18 cellular contexts compared by ENCODE assay signal in genomic region chr2:199923924-199924323, GRCh38. TPM values are rescaled to one million over a fixed set of nuclear protein-coding genes. Genes with fewer than 3 reads are reported as not detected.
DNase-seq lines count a peak whose midpoint lies in the region; ATAC-seq, FAIRE-seq and TF ChIP-seq lines count a peak whose summit lies in the region.
"Had no signal": no experiment of that assay in that cellular context is flagged by ENCODE, and none has a peak within 500 bp of the region (broad histone marks: within the 10 kb centered on the region; RNA-seq: fewer than 3 reads in every experiment).

No MANE protein-coding gene starts in this region.

- H3K4me1 Mint-ChIP-seq in MCF 10A (ENCODE audit: insufficient read depth, unreplicated experiment) = peaks cover 14% of the 10 kb centered on the region

- no peak overlapping the region for H3K4ac ChIP-seq in IMR-90 (ENCODE audit: low read depth, low read length)

- H2BK120ac ChIP-seq in IMR-90 (ENCODE audit: low read depth, low read length) = no peak overlapping the region

- no peak overlapping the region for H2BK15ac ChIP-seq in IMR-90 (ENCODE audit: low read depth, low read length)

- H2BK20ac ChIP-seq in IMR-90 (ENCODE audit: low read depth, low read length) = no peak overlapping the region

- no peak overlapping the region for H3K9ac ChIP-seq in mammary epithelial cell (ENCODE audit: insufficient read depth, low read length)
- no peak overlapping the region for H3K9ac ChIP-seq in IMR-90 (ENCODE audit: low read depth, low read length)
- H3K9ac ChIP-seq in endothelial cell of umbilical vein (replicated peaks; ENCODE audit: extremely low read depth, insufficient read depth, low read length) = no peak overlapping the region

- H3K79me1 ChIP-seq in IMR-90 (ENCODE audit: low read depth in 1 of 2, low read length in 2 of 2) = peaks cover 12 to 40% of the 10 kb centered on the region in 2 experiments; a peak in 3 of 4 replicates

- peaks cover 43% of the 10 kb centered on the region for H3K36me3 Mint-ChIP-seq in MCF 10A (ENCODE audit: insufficient read depth, unreplicated experiment)

- H3K4me1 ChIP-seq in mammary epithelial cell (ENCODE audit: insufficient read depth, low read length) (peaks cover 4% of the 10 kb centered on the region), IMR-90 (ENCODE audit: control insufficient read depth, insufficient read depth, low read length) (0 out of 2 replicates have a peak, but pooled peaks cover 4% of the 10 kb centered on the region), endothelial cell of umbilical vein (ENCODE audit: control insufficient read depth, extremely low read depth, insufficient read depth, low read length) (no peaks in the 10 kb centered on the region)
- H3K4me1 ChIP-seq: SJSA1 had no signal

- no TSS peak for BruUV-seq in MCF 10A (replicated peaks; lab: Mats Ljungman, UMichigan)
- no TSS peak for BruUV-seq in mammary epithelial cell (replicated peaks; lab: Mats Ljungman, UMichigan)
- no TSS peak for BruUV-seq in IMR-90 (replicated peaks; lab: Mats Ljungman, UMichigan)
- no TSS peak for BruUV-seq in endothelial cell of umbilical vein (replicated peaks; lab: Mats Ljungman, UMichigan)

- no peak overlapping the region for H3K23ac ChIP-seq in IMR-90 (ENCODE audit: low read depth, low read length)

- no peak overlapping the region for H3K56ac ChIP-seq in IMR-90 (ENCODE audit: extremely low read depth, insufficient read depth, low read length)

- H2BK5ac ChIP-seq in IMR-90 (ENCODE audit: low read depth, low read length, poor library complexity, severe bottlenecking) = no peak overlapping the region

- H2AK5ac ChIP-seq in IMR-90 (ENCODE audit: low read depth, low read length) = no peak overlapping the region

- no peak overlapping the region for H3K4me2 ChIP-seq in mammary epithelial cell (ENCODE audit: insufficient read depth, low read depth, low read length)
- H3K4me2 ChIP-seq in IMR-90 (ENCODE audit: low read depth, low read length) = no peak overlapping the region
- H3K4me2 ChIP-seq in endothelial cell of umbilical vein (ENCODE audit: insufficient read depth, low read length) = no peak overlapping the region

- POLR2A ChIA-PET in MCF 10A (lab: Yijun Ruan, JAX) (interaction anchor here (0.6 to 1.9 kb wide), 5 partner anchors 9 to 200 kb away, joined by 4 to 11 read pairs (median 4); partner anchors contain the start of gene TYW5), IMR-90 (lab: Charles Lee; ENCODE audit: unreplicated experiment) (no interaction called here), endothelial cell of umbilical vein (lab: Charles Lee) (no interaction called here)

- H4K8ac ChIP-seq in IMR-90 (ENCODE audit: low read depth in 2 of 2, low read length in 2 of 2) = no peak overlapping the region

- H2AFZ ChIP-seq in mammary epithelial cell (ENCODE audit: low read depth, low read length) (no peak overlapping the region), IMR-90 (replicated peaks; ENCODE audit: low read length, poor library complexity) (no peak overlapping the region), endothelial cell of umbilical vein (ENCODE audit: low read depth, low read length) (no peak overlapping the region)

- H3K9me1 ChIP-seq in IMR-90 (ENCODE audit: insufficient read depth, low read length) (peaks cover 9% of the 10 kb centered on the region; the same call in 1 of the 2 replicates), endothelial cell of umbilical vein (replicated peaks; ENCODE audit: control insufficient read depth, extremely low read depth, insufficient read depth, low read length) (no peaks in the 10 kb centered on the region)

- no peak for FAIRE-seq in endothelial cell of umbilical vein (lab: Jason Lieb, UNC)

- ATAC-seq in IMR-90 (ENCODE audit: low read depth) = peak; percentile 17; the same call in 1 of the 2 replicates
- ATAC-seq in HG02870 (IDR thresholded peaks at IDR 0.05; ENCODE audit: unreplicated experiment) = no peak

- in situ Hi-C loops in mammary epithelial cell (cut with MboI; ENCODE audit: low sequenced_read_pairs in 2 of 2) = no loop called here
- in situ Hi-C loops in IMR-90 (cut with MboI; ENCODE audit: low sequenced_read_pairs) = no loop called here

- DNase-seq in MCF 10A (ENCODE audit: unreplicated experiment) (no peak), mammary epithelial cell (no peak), IMR-90 (no peak), endothelial cell of umbilical vein (ENCODE audit: low read depth, low spot score) (no peak), head of caudate nucleus (no peak), H7 (no peak)
- DNase-seq: Calu3; CD4-positive, CD25-positive, alpha-beta regulatory T cell; DMS79 treated with DMSO at 0.1 percent for 48 hours; KG1; NCI-H1092; NCI-H2081 treated with DMSO at 0.1 percent for 48 hours; NCI-H510A; NCI-H774 had no signal

- peak overlapping the region; percentile 19 for H2AK9ac ChIP-seq in IMR-90 (replicated peaks; ENCODE audit: low read depth, low read length, poor library complexity)

- H3K27ac Mint-ChIP-seq in MCF 10A (ENCODE audit: low read depth, unreplicated experiment) = peak overlapping the region; percentile 19
- H3K27ac Mint-ChIP-seq: B cell had no signal

- TF ChIP-seq POLR2A in IMR-90 (IDR thresholded peaks at IDR 0.05; ENCODE audit: low read depth, low read length) (no peak), endothelial cell of umbilical vein (IDR thresholded peaks at IDR 0.05; ENCODE audit: low read depth, low read length) (no peak)

- no peak for TF ChIP-seq RAD21 in IMR-90 (IDR thresholded peaks at IDR 0.05; ENCODE audit: low read length)

- 95% methylated on average over 2 of the region's 2 CpGs for WGBS in mammary epithelial cell (ENCODE audit: low coverage, missing lambda C conversion rate)
- WGBS in IMR-90 (ENCODE audit: extremely low coverage in 2 of 2, insufficient read length in 1 of 2), 2 experiments = no CpG with 5 or more reads among the region's 2 CpGs

- H4K91ac ChIP-seq in IMR-90 (ENCODE audit: insufficient read depth, low read depth, low read length) = no peak overlapping the region

- peaks cover 10% of the 10 kb centered on the region for H3K36me3 ChIP-seq in mammary epithelial cell (ENCODE audit: insufficient read depth, low read length)
- peaks cover 11% of the 10 kb centered on the region for H3K36me3 ChIP-seq in IMR-90 (ENCODE audit: control insufficient read depth, insufficient read depth, low read length)
- H3K36me3 ChIP-seq in endothelial cell of umbilical vein (ENCODE audit: control insufficient read depth in 2 of 2, extremely low read depth in 1 of 2, insufficient read depth in 2 of 2, low read length in 2 of 2) = peaks cover 2 to 3% of the 10 kb centered on the region in 2 experiments
- peaks cover 5% of the 10 kb centered on the region for H3K36me3 ChIP-seq in H7 (replicated peaks; ENCODE audit: control insufficient read depth, insufficient read depth, low read length)

- CTCF ChIA-PET in MCF 10A (lab: Yijun Ruan, JAX) = interaction anchor here (0.6 kb wide), 1 partner anchor 304 kb away, joined by 3 read pairs; no protein-coding TSS in a partner anchor
- CTCF ChIA-PET in mammary epithelial cell (lab: Charles Lee; ENCODE audit: low non-redundant PET) = no interaction called here
- CTCF ChIA-PET in IMR-90 (lab: Yijun Ruan, JAX) = no interaction called here
- CTCF ChIA-PET in endothelial cell of umbilical vein (lab: Charles Lee) = no interaction called here

- dilution Hi-C loops in mammary epithelial cell (cut with HindIII; ENCODE audit: low sequenced_read_pairs) (no loop called here), IMR-90 (cut with HindIII; ENCODE audit: low sequenced_read_pairs, unreplicated experiment) (no loop called here), endothelial cell of umbilical vein (cut with MboI; ENCODE audit: extremely low pct_ligation_motif_present, low sequenced_read_pairs) (no loop called here)

- intact Hi-C loops in MCF 10A (cut with micrococcal nuclease) (no loop called here), mammary epithelial cell (cut with micrococcal nuclease) (no loop called here), IMR-90 (cut with micrococcal nuclease) (no loop called here), endothelial cell of umbilical vein (cut with micrococcal nuclease) (loop anchor here (1.0 kb wide), 1 partner anchor 10 kb away; no protein-coding TSS in a partner anchor), head of caudate nucleus (cut with DNase I) (no loop called here)

- H4K5ac ChIP-seq in IMR-90 (ENCODE audit: low read depth, low read length) = no peak overlapping the region

- H3K27me3 ChIP-seq in mammary epithelial cell (ENCODE audit: insufficient read depth, low read length) (no peaks in the 10 kb centered on the region), IMR-90 (ENCODE audit: control insufficient read depth, insufficient read depth, low read length) (no peaks in the 10 kb centered on the region), endothelial cell of umbilical vein (ENCODE audit: control insufficient read depth in 2 of 2, insufficient read depth in 2 of 2, low read length in 2 of 2) (no peaks in the 10 kb centered on the region), H7 (ENCODE audit: control insufficient read depth, insufficient read depth, low read length) (no peaks in the 10 kb centered on the region)
- H3K27me3 ChIP-seq: SJSA1 had no signal

- H3K14ac ChIP-seq in IMR-90 (replicated peaks; ENCODE audit: low read depth, low read length) = no peak overlapping the region

- H3K27me3 Mint-ChIP-seq in MCF 10A (ENCODE audit: insufficient read depth, unreplicated experiment) = no peaks in the 10 kb centered on the region
- H3K27me3 Mint-ChIP-seq: B cell; CD4-positive, CD25-positive, alpha-beta regulatory T cell had no signal

- no peaks in the 10 kb centered on the region for H3K9me3 Mint-ChIP-seq in MCF 10A (ENCODE audit: unreplicated experiment)
- H3K9me3 Mint-ChIP-seq: CD4-positive, CD25-positive, alpha-beta regulatory T cell had no signal

- TF ChIP-seq CTCF in MCF 10A (IDR thresholded peaks at IDR 0.05; ENCODE audit: unreplicated experiment) (no peak), mammary epithelial cell (conservative IDR thresholded peaks at IDR 0.05 in 1 of 2, IDR thresholded peaks at IDR 0.05 in 1 of 2; ENCODE audit: extremely low read depth in 1 of 2, insufficient read depth in 1 of 2, low read depth in 1 of 2, low read length in 2 of 2) (no peak), IMR-90 (conservative IDR thresholded peaks at IDR 0.05; ENCODE audit: low read depth, low read length) (no peak), endothelial cell of umbilical vein (IDR thresholded peaks at IDR 0.05; ENCODE audit: extremely low read depth in 1 of 2, insufficient read depth in 1 of 2, low read depth in 1 of 2, low read length in 2 of 2) (no peak)

- H3K27ac ChIP-seq in mammary epithelial cell (ENCODE audit: insufficient read depth, low read depth, low read length) (no peak overlapping the region), IMR-90 (ENCODE audit: insufficient read depth, low read length) (no peak overlapping the region), endothelial cell of umbilical vein (ENCODE audit: insufficient read depth, low read depth, low read length) (no peak overlapping the region)
- H3K27ac ChIP-seq: RWPE1, SJSA1 had no signal

- no peak overlapping the region for H3K18ac ChIP-seq in IMR-90 (ENCODE audit: low read depth, low read length)

- H4K20me1 ChIP-seq in mammary epithelial cell (ENCODE audit: insufficient read depth, low read length) (no peaks in the 10 kb centered on the region), IMR-90 (ENCODE audit: insufficient read depth, low read length) (peaks cover 3% of the 10 kb centered on the region; the same call in 1 of the 2 replicates), endothelial cell of umbilical vein (replicated peaks; ENCODE audit: control insufficient read depth, extremely low read depth, insufficient read depth, low read length) (no peaks in the 10 kb centered on the region)

- H3K9me3 ChIP-seq in mammary epithelial cell (replicated peaks; ENCODE audit: insufficient read depth, low read length) (no peaks in the 10 kb centered on the region), IMR-90 (ENCODE audit: control insufficient read depth, insufficient read depth, low read length) (no peaks in the 10 kb centered on the region), endothelial cell of umbilical vein (replicated peaks; ENCODE audit: control insufficient read depth, insufficient read depth, low read length) (no peaks in the 10 kb centered on the region)
- H3K9me3 ChIP-seq: SJSA1 had no signal

- H3K79me2 ChIP-seq in mammary epithelial cell (ENCODE audit: insufficient read depth, low read length) (peaks cover 81% of the 10 kb centered on the region), endothelial cell of umbilical vein (ENCODE audit: control insufficient read depth, insufficient read depth, low read length) (peaks cover 65% of the 10 kb centered on the region)

- no peak overlapping the region for H3K4me3 Mint-ChIP-seq in MCF 10A (ENCODE audit: unreplicated experiment)
- H3K4me3 Mint-ChIP-seq: B cell; CD4-positive, CD25-positive, alpha-beta regulatory T cell had no signal

- H3K4me3 ChIP-seq in mammary epithelial cell (replicated peaks in 1 of 3; ENCODE audit: insufficient read depth in 1 of 3, low read depth in 2 of 3, low read length in 3 of 3) = no peak overlapping the region
- no peak overlapping the region for H3K4me3 ChIP-seq in IMR-90 (ENCODE audit: insufficient read depth, low read depth, low read length)
- no peak overlapping the region for H3K4me3 ChIP-seq in endothelial cell of umbilical vein (replicated peaks in 1 of 3; ENCODE audit: insufficient read depth in 1 of 3, low read depth in 1 of 3, low read length in 3 of 3)
- no peak overlapping the region for H3K4me3 ChIP-seq in H7 (ENCODE audit: insufficient read depth, low read depth, low read length)
- H3K4me3 ChIP-seq: SJSA1 had no signal

RNA-seq across cellular contexts. Expression of gene C2orf69, which starts 12.8 kb away (rescaled TPM):
- total RNA-seq in MCF 10A (2022) (8.3 and 8.6 TPM in 2 replicates), mammary epithelial cell (10 to 100 TPM; 12.7 to 16.5 TPM), IMR-90 (2012; rRNA removed) (4.7 and 11.1 TPM in 2 replicates), endothelial cell of umbilical vein (11.4 and 12.9 TPM in 2 replicates)
- polyA plus RNA-seq in mammary epithelial cell (3.9 TPM), IMR-90 (2012; rRNA removed) (3.0 and 3.1 TPM in 2 replicates), endothelial cell of umbilical vein (1.7 and 2.0 TPM in 2 replicates)
- polyA minus RNA-seq in mammary epithelial cell (9.1 TPM), endothelial cell of umbilical vein (3.1 and 3.4 TPM in 2 replicates)
- polyA plus RNA-seq in IMR-90 (2012; cell fraction: cytosol; rRNA removed) = 1.3 and 1.8 TPM in 2 replicates
- 1.3 and 1.4 TPM in 2 replicates for polyA plus RNA-seq in IMR-90 (2012; cell fraction: nucleus; rRNA removed; ENCODE audit: low replicate concordance)
- polyA plus RNA-seq in endothelial cell of umbilical vein (2011; cell fraction: cytosol; rRNA removed) = 1.9 and 2.3 TPM in 2 replicates
- polyA plus RNA-seq in endothelial cell of umbilical vein (2011; cell fraction: nucleus; rRNA removed) = 0.94 and 1.7 TPM in 2 replicates
- 6.9 and 9.9 TPM in 2 replicates for polyA plus RNA-seq in endothelial cell of umbilical vein (2012)
- polyA minus RNA-seq in endothelial cell of umbilical vein (2011; cell fraction: cytosol; rRNA and poly(A)+ RNA removed) = 4.0 TPM
- polyA minus RNA-seq in endothelial cell of umbilical vein (2011; cell fraction: nucleus; rRNA and poly(A)+ RNA removed) = 3.3 and 4.4 TPM in 2 replicates
- 20.2 and 21.6 TPM in 2 replicates for total RNA-seq in H7 (2014; rRNA removed; shearing (Covaris generic))

RNA-seq across cellular contexts. Expression of gene TYW5, which starts 31.4 kb away (rescaled TPM):
- total RNA-seq in MCF 10A (2022) = 9.7 and 11.1 TPM in 2 replicates
- total RNA-seq in mammary epithelial cell = 10 to 100 TPM; 11.0 to 11.2 TPM
- polyA plus RNA-seq in mammary epithelial cell = 3.6 TPM
- polyA minus RNA-seq in mammary epithelial cell = 1.2 TPM
- total RNA-seq in IMR-90 (2012; rRNA removed) = 3.8 and 6.9 TPM in 2 replicates
- polyA plus RNA-seq in IMR-90 (2012; rRNA removed) = 3.2 and 4.0 TPM in 2 replicates
- 0.36 and 0.38 TPM in 2 replicates for polyA plus RNA-seq in IMR-90 (2012; cell fraction: cytosol; rRNA removed)
- polyA plus RNA-seq in IMR-90 (2012; cell fraction: nucleus; rRNA removed; ENCODE audit: low replicate concordance) = 1.4 and 9.5 TPM in 2 replicates
- 8.5 and 8.9 TPM in 2 replicates for total RNA-seq in endothelial cell of umbilical vein
- 1.7 and 2.6 TPM in 2 replicates for polyA plus RNA-seq in endothelial cell of umbilical vein
- polyA plus RNA-seq in endothelial cell of umbilical vein (2011; cell fraction: cytosol; rRNA removed) = 2.3 and 2.8 TPM in 2 replicates
- 9.7 and 12.6 TPM in 2 replicates for polyA plus RNA-seq in endothelial cell of umbilical vein (2011; cell fraction: nucleus; rRNA removed)
- 6.6 and 6.9 TPM in 2 replicates for polyA plus RNA-seq in endothelial cell of umbilical vein (2012)
- 3.2 and 4.4 TPM in 2 replicates for polyA minus RNA-seq in endothelial cell of umbilical vein
- 1.4 TPM for polyA minus RNA-seq in endothelial cell of umbilical vein (2011; cell fraction: cytosol; rRNA and poly(A)+ RNA removed)
- 9.4 and 13.2 TPM in 2 replicates for polyA minus RNA-seq in endothelial cell of umbilical vein (2011; cell fraction: nucleus; rRNA and poly(A)+ RNA removed)
- 10.3 and 16.2 TPM in 2 replicates for total RNA-seq in H7 (2014; rRNA removed; shearing (Covaris generic))

RNA-seq across cellular contexts. Expression of gene MAIP1, which starts 31.5 kb away (rescaled TPM):
- 17.7 and 24.1 TPM in 2 replicates for total RNA-seq in MCF 10A (2022)
- 10 to 100 TPM; 20.4 to 23.2 TPM for total RNA-seq in mammary epithelial cell
- 13.0 TPM for polyA plus RNA-seq in mammary epithelial cell
- polyA minus RNA-seq in mammary epithelial cell = 0.78 TPM
- 16.8 and 18.3 TPM in 2 replicates for total RNA-seq in IMR-90 (2012; rRNA removed)
- 14.2 and 15.0 TPM in 2 replicates for polyA plus RNA-seq in IMR-90 (2012; rRNA removed)
- 2.8 and 8.5 TPM in 2 replicates for polyA plus RNA-seq in IMR-90 (2012; cell fraction: cytosol; rRNA removed)
- polyA plus RNA-seq in IMR-90 (2012; cell fraction: nucleus; rRNA removed; ENCODE audit: low replicate concordance) = 5.5 TPM in 2 replicates
- total RNA-seq in endothelial cell of umbilical vein = 17.7 and 17.9 TPM in 2 replicates
- 12.0 and 14.4 TPM in 2 replicates for polyA plus RNA-seq in endothelial cell of umbilical vein
- polyA plus RNA-seq in endothelial cell of umbilical vein (2011; cell fraction: cytosol; rRNA removed) = 12.1 and 14.4 TPM in 2 replicates
- 6.8 and 7.4 TPM in 2 replicates for polyA plus RNA-seq in endothelial cell of umbilical vein (2011; cell fraction: nucleus; rRNA removed)
- 19.5 and 25.0 TPM in 2 replicates for polyA plus RNA-seq in endothelial cell of umbilical vein (2012)
- 6.6 and 9.5 TPM in 2 replicates for polyA minus RNA-seq in endothelial cell of umbilical vein
- polyA minus RNA-seq in endothelial cell of umbilical vein (2011; cell fraction: cytosol; rRNA and poly(A)+ RNA removed) = 15.2 TPM
- 13.5 and 13.8 TPM in 2 replicates for polyA minus RNA-seq in endothelial cell of umbilical vein (2011; cell fraction: nucleus; rRNA and poly(A)+ RNA removed)
- 65.5 and 77.8 TPM in 2 replicates for total RNA-seq in H7 (2014; rRNA removed; shearing (Covaris generic))
